13 cellular contexts compared by ENCODE assay signal in genomic region chr1:19072285-19072981, GRCh38.
DNase-seq lines count a peak whose midpoint lies in the region; ATAC-seq lines count a peak whose summit lies in the region.
"Had no signal": no experiment of that assay in that cellular context is flagged by ENCODE, and none has a peak within 500 bp of the region (broad histone marks: within the 10 kb centered on the region; RNA-seq: fewer than 3 reads in every experiment).

No MANE protein-coding gene starts in this region.

- no peaks in the 10 kb centered on the region for H3K27me3 Mint-ChIP-seq in activated naive CD4-positive, alpha-beta T cell treated with anti-CD3 and anti-CD28 coated beads, Interleukin-2, amount 50 U/mL, for 24 hours
- H3K27me3 Mint-ChIP-seq in T-cell: no peaks in the 10 kb centered on the region

- DNase-seq in activated naive CD4-positive, alpha-beta T cell treated with anti-CD3 and anti-CD28 coated beads, Interleukin-2, amount 50 U/mL, for 72 hours (ENCODE audit: low spot score in 2 of 2): no peak
- DNase-seq in T-cell: peak in 1 of 34 experiments; percentile 22
- no peak for DNase-seq in NCI-H2081 (lab: John Stamatoyannopoulos, UW)
- DNase-seq: Calu3, NCI-H1417, NCI-H1930, NCI-H510A, SJCRH30 had no signal

- WGBS in esophagus, 2 donors: 81% methylated on average over 12 of the region's 12 CpGs

- ATAC-seq in activated naive CD4-positive, alpha-beta T cell treated with anti-CD3 and anti-CD28 coated beads, Interleukin-2, amount 50 U/mL, for 72 hours: no peak
- ATAC-seq in T-cell (replicated peaks in 1 of 4) (no peak), HG03159 (IDR thresholded peaks at IDR 0.05; ENCODE audit: unreplicated experiment) (no peak), GM18858 (IDR thresholded peaks at IDR 0.05; ENCODE audit: unreplicated experiment) (no peak)

- no peaks in the 10 kb centered on the region for H3K9me3 Mint-ChIP-seq in activated naive CD4-positive, alpha-beta T cell treated with anti-CD3 and anti-CD28 coated beads, Interleukin-2, amount 50 U/mL, for 24 hours
- no peaks in the 10 kb centered on the region for H3K9me3 Mint-ChIP-seq in activated naive CD4-positive, alpha-beta T cell treated with anti-CD3 and anti-CD28 coated beads, Interleukin-2, amount 50 U/mL, for 72 hours
- no peaks in the 10 kb centered on the region for H3K9me3 Mint-ChIP-seq in T-cell

- H3K27ac Mint-ChIP-seq in activated naive CD4-positive, alpha-beta T cell treated with anti-CD3 and anti-CD28 coated beads, Interleukin-2, amount 50 U/mL, for 24 hours: peak overlapping the region; percentile 62
- H3K27ac Mint-ChIP-seq in activated naive CD4-positive, alpha-beta T cell treated with anti-CD3 and anti-CD28 coated beads, Interleukin-2, amount 50 U/mL, for 72 hours: no peak overlapping the region
- peak overlapping the region; percentile 72 to 76 for H3K27ac Mint-ChIP-seq in T-cell

- POLR2A ChIA-PET in T-cell (lab: Charles Lee): interaction anchor here in 1 of 2 donors (0.6 kb wide), 2 partner anchors 71 to 117 kb away, joined by 3 read pairs; no protein-coding TSS in a partner anchor

- peak overlapping the region; percentile 98 to 100 for H3K27ac ChIP-seq in esophagus (ENCODE audit: low read depth in 2 of 2, low read length in 1 of 2)
- H3K27ac ChIP-seq in stomach smooth muscle (ENCODE audit: low read length): peak overlapping the region; percentile 11
- H3K27ac ChIP-seq: SJCRH30 had no signal

- H3K9me3 ChIP-seq in esophagus (ENCODE audit: control insufficient read depth in 2 of 2, insufficient read depth in 1 of 2, low read depth in 1 of 2, low read length in 1 of 2) (no peaks in the 10 kb centered on the region), stomach smooth muscle (ENCODE audit: control insufficient read depth in 2 of 2, low read length in 2 of 2) (no peaks in the 10 kb centered on the region)
- H3K9me3 ChIP-seq: SJCRH30 had no signal

- peaks cover 61% of the 10 kb centered on the region for H3K4me1 Mint-ChIP-seq in activated naive CD4-positive, alpha-beta T cell treated with anti-CD3 and anti-CD28 coated beads, Interleukin-2, amount 50 U/mL, for 24 hours
- H3K4me1 Mint-ChIP-seq in T-cell: peaks cover 64 to 80% (median 70%) of the 10 kb centered on the region in 3 donors

- no peak overlapping the region for H3K4me3 Mint-ChIP-seq in activated naive CD4-positive, alpha-beta T cell treated with anti-CD3 and anti-CD28 coated beads, Interleukin-2, amount 50 U/mL, for 24 hours
- peak overlapping the region in 1 of 3 donors; percentile 66 for H3K4me3 Mint-ChIP-seq in T-cell

- H3K4me1 ChIP-seq in esophagus (ENCODE audit: control insufficient read depth in 2 of 2, insufficient read depth in 2 of 2, low read length in 1 of 2) (peaks cover 10 to 56% of the 10 kb centered on the region in 2 donors), stomach smooth muscle (ENCODE audit: control insufficient read depth, insufficient read depth, low read length) (peaks cover 22% of the 10 kb centered on the region)
- H3K4me1 ChIP-seq: SJCRH30 had no signal

- H3K36me3 Mint-ChIP-seq in activated naive CD4-positive, alpha-beta T cell treated with anti-CD3 and anti-CD28 coated beads, Interleukin-2, amount 50 U/mL, for 24 hours: peaks cover 14% of the 10 kb centered on the region
- peaks cover 18% of the 10 kb centered on the region in 2 donors for H3K36me3 Mint-ChIP-seq in activated naive CD4-positive, alpha-beta T cell treated with anti-CD3 and anti-CD28 coated beads, Interleukin-2, amount 50 U/mL, for 72 hours
- peaks cover 22% of the 10 kb centered on the region for H3K36me3 Mint-ChIP-seq in T-cell

- CTCF ChIA-PET in T-cell (lab: Charles Lee): interaction anchor here in 1 of 2 donors (0.6 kb wide), 1 partner anchor 98 kb away, joined by 5 read pairs; no protein-coding TSS in a partner anchor

- no peak overlapping the region for H3K9ac ChIP-seq in stomach smooth muscle (ENCODE audit: low read length in 2 of 2)

- H3K27me3 ChIP-seq in esophagus (ENCODE audit: control insufficient read depth in 1 of 2, insufficient read depth in 2 of 2, low read length in 2 of 2) (no peaks in the 10 kb centered on the region), stomach smooth muscle (ENCODE audit: control insufficient read depth in 1 of 2, insufficient read depth in 2 of 2, low read length in 2 of 2) (no peaks in the 10 kb centered on the region)
- H3K27me3 ChIP-seq: SJCRH30 had no signal

- no peak overlapping the region for H3K4me3 ChIP-seq in esophagus (ENCODE audit: low read depth in 1 of 2, low read length in 2 of 2)
- H3K4me3 ChIP-seq in stomach smooth muscle (ENCODE audit: low read length in 2 of 2): no peak overlapping the region
- H3K4me3 ChIP-seq: SJCRH30 had no signal

- peaks cover 12 to 26% of the 10 kb centered on the region in 2 donors for H3K36me3 ChIP-seq in esophagus (ENCODE audit: control insufficient read depth in 2 of 2, insufficient read depth in 2 of 2, low read length in 1 of 2)
- H3K36me3 ChIP-seq in stomach smooth muscle (ENCODE audit: control insufficient read depth in 2 of 2, insufficient read depth in 2 of 2, low read length in 2 of 2): peaks cover 37 to 38% of the 10 kb centered on the region in 2 donors

Comparison
In these comparisons a context has a peak if more than half of its experiments do, and no peak if none do; other contexts are left out.
1. H3K27ac Mint-ChIP-seq: peak in activated naive CD4-positive, alpha-beta T cell treated with anti-CD3 and anti-CD28 coated beads, Interleukin-2, amount 50 U/mL, for 24 hours (single experiment) and T-cell (2 of 2); none in activated naive CD4-positive, alpha-beta T cell treated with anti-CD3 and anti-CD28 coated beads, Interleukin-2, amount 50 U/mL, for 72 hours (0 of 2).